ENCODE assay signal across 23 cellular contexts in the genomic region with DNA sequence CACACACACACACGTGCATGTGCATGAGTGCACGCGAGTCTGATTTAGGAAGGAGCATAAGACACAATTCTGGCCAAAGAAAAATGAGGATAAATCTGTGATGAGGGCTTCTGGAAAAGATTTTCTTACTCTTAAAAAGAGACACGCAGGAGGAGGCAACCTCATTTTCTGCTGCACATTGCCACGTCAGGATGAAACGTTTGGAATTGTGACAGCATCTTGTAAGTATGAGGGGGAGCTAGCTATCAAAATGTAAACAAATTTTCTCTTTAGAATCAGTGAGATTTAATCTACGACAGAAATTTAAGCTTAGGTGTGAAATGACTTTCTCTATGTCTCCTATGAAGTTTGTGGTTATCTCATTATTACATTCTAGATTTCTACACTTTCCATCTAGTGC. TPM values are rescaled to one million over a fixed set of nuclear protein-coding genes. Genes with fewer than 3 reads are reported as not detected.
DNase-seq lines count a peak whose midpoint lies in the region; ATAC-seq, FAIRE-seq and TF ChIP-seq lines count a peak whose summit lies in the region.
"Had no signal": no experiment of that assay in that cellular context is flagged by ENCODE, and none has a peak within 500 bp of the region (broad histone marks: within the 10 kb centered on the region; RNA-seq: fewer than 3 reads in every experiment).

No MANE protein-coding gene starts in this region.

- peaks cover 2% of the 10 kb centered on the region; the same call in 1 of the 2 replicates for H3K9me1 ChIP-seq in IMR-90 (ENCODE audit: insufficient read depth, low read length)

- no peak overlapping the region for H2BK15ac ChIP-seq in IMR-90 (ENCODE audit: low read depth, low read length)
- no peak overlapping the region for H2BK15ac ChIP-seq in H1 (ENCODE audit: low read length)
- no peak overlapping the region for H2BK15ac ChIP-seq in mesenchymal stem cell (ENCODE audit: low read depth, poor library complexity, severe bottlenecking)

- H3K9ac ChIP-seq in IMR-90 (ENCODE audit: low read depth, low read length) (no peak overlapping the region), H1 (replicated peaks in 1 of 4; ENCODE audit: extremely low read depth in 1 of 4, low read depth in 3 of 4, low read length in 3 of 4) (no peak overlapping the region), mesenchymal stem cell (ENCODE audit: low read length) (no peak overlapping the region)
- H3K9ac ChIP-seq: KMS-11, SK-N-SH had no signal

- peak overlapping the region; percentile 62; the same call in 1 of the 2 replicates for H3K18ac ChIP-seq in IMR-90 (ENCODE audit: low read depth, low read length)
- no peak overlapping the region for H3K18ac ChIP-seq in H1 (ENCODE audit: extremely low read depth, low read length)
- no peak overlapping the region for H3K18ac ChIP-seq in mesenchymal stem cell (ENCODE audit: low read depth in 1 of 2, low read length in 2 of 2)

- H3K27ac ChIP-seq in IMR-90 (ENCODE audit: insufficient read depth, low read length) (no peak overlapping the region), H1 (ENCODE audit: low read depth, low read length) (no peak overlapping the region), mesenchymal stem cell (ENCODE audit: low read length, poor library complexity, severe bottlenecking) (no peak overlapping the region), testis (no peak overlapping the region)
- H3K27ac ChIP-seq: KMS-11 had no signal

- intact Hi-C loops in IMR-90 (cut with micrococcal nuclease) = no loop called here
- intact Hi-C loops in testis (cut with DNase I; ENCODE audit: low total_unique reads) = no loop called here

- POLR2A ChIA-PET in IMR-90 (lab: Charles Lee; ENCODE audit: unreplicated experiment) = no interaction called here
- POLR2A ChIA-PET in H1 (lab: Charles Lee; ENCODE audit: partially characterized antibody) = interaction anchor here (0.5 kb wide), 1 partner anchor 111 kb away, joined by 3 read pairs; no protein-coding TSS in a partner anchor

- H2AK9ac ChIP-seq in IMR-90 (replicated peaks; ENCODE audit: low read depth, low read length, poor library complexity) = no peak overlapping the region

- no peaks in the 10 kb centered on the region for H3K23me2 ChIP-seq in H1 (ENCODE audit: low read depth, low read length)

- no TSS peak for BruUV-seq in IMR-90 (replicated peaks; lab: Mats Ljungman, UMichigan)

- peak overlapping the region; percentile 59 for H2AFZ ChIP-seq in IMR-90 (replicated peaks; ENCODE audit: low read length, poor library complexity)
- H2AFZ ChIP-seq in H1 (ENCODE audit: low read length) = 0 out of 2 replicates have a peak overlapping the region, but pooled peaks have one; percentile 45
- no peak overlapping the region for H2AFZ ChIP-seq in mesenchymal stem cell (ENCODE audit: low read depth, low read length)

- H3K4me2 ChIP-seq in IMR-90 (ENCODE audit: low read depth, low read length) = peak overlapping the region; percentile 25; the same call in 1 of the 2 replicates
- H3K4me2 ChIP-seq in H1 (ENCODE audit: insufficient read depth in 1 of 2, low read depth in 2 of 2, low read length in 2 of 2) = no peak overlapping the region
- H3K4me2 ChIP-seq in mesenchymal stem cell (ENCODE audit: low read length, poor library complexity, severe bottlenecking) = no peak overlapping the region
- H3K4me2 ChIP-seq: KMS-11, SK-N-SH had no signal

- DNase-seq in AG10803 (ENCODE audit: low read depth) (peak; percentile 9), IMR-90 (peak; percentile 40), H1 (ENCODE audit: low read depth in 1 of 2, low spot score in 2 of 2) (no peak), mesenchymal stem cell (peak; percentile 3), NCI-H2029 (lab: John Stamatoyannopoulos, UW) (no peak), Ammon's horn (ENCODE audit: low spot score) (no peak), amniotic stem cell (lab: John Stamatoyannopoulos, UW) (no peak), testis (no peak)
- DNase-seq: Caco-2; CD4-positive, alpha-beta T cell; NCI-H1092 treated with DMSO at 0.1 percent for 48 hours; NCI-H146; NCI-H2081 treated with DMSO at 0.1 percent for 48 hours; NCI-H446 treated with DMSO at 0.1 percent for 48 hours; NCI-H69; RPMI8226; SHP77 treated with DMSO at 0.1 percent for 48 hours; SK-N-SH had no signal

- ATAC-seq in IMR-90 (ENCODE audit: low read depth) = peak; percentile 40; the same call in 1 of the 2 replicates
- ATAC-seq: GM12878, HCT116 had no signal

- in situ Hi-C loops in IMR-90 (cut with MboI; ENCODE audit: low sequenced_read_pairs) = no loop called here

- H3K9me3 ChIP-seq in IMR-90 (ENCODE audit: control insufficient read depth, insufficient read depth, low read length) (no peaks in the 10 kb centered on the region), H1 (ENCODE audit: insufficient read depth in 2 of 2, low read depth in 1 of 2, low read length in 1 of 2) (peaks cover 0 to 9% of the 10 kb centered on the region in 2 experiments; a peak in 3 of 4 replicates), mesenchymal stem cell (ENCODE audit: control insufficient read depth, low read length) (no peaks in the 10 kb centered on the region), testis (no peaks in the 10 kb centered on the region)
- H3K9me3 ChIP-seq: Caco-2, SK-N-SH had no signal

- H2BK12ac ChIP-seq in H1 (ENCODE audit: low read depth, low read length) = no peak overlapping the region
- no peak overlapping the region for H2BK12ac ChIP-seq in mesenchymal stem cell (ENCODE audit: low read length in 2 of 2)

- TF ChIP-seq POLR2A in IMR-90 (IDR thresholded peaks at IDR 0.05; ENCODE audit: low read depth, low read length) (no peak), H1 (IDR thresholded peaks at IDR 0.05; ENCODE audit: control extremely low read depth in 1 of 2, low read depth in 2 of 2, low read length in 2 of 2) (no peak), testis (IDR thresholded peaks at IDR 0.05) (no peak)

- H3K4me3 ChIP-seq in AG10803 (ENCODE audit: low read length) = no peak overlapping the region
- no peak overlapping the region for H3K4me3 ChIP-seq in IMR-90 (ENCODE audit: insufficient read depth, low read depth, low read length)
- no peak overlapping the region for H3K4me3 ChIP-seq in H1 (ENCODE audit: extremely low read depth in 1 of 4, insufficient read depth in 2 of 4, low read depth in 3 of 4, low read length in 4 of 4)
- no peak overlapping the region for H3K4me3 ChIP-seq in mesenchymal stem cell (ENCODE audit: insufficient read depth in 1 of 2, low read depth in 1 of 2, low read length in 2 of 2)
- H3K4me3 ChIP-seq in testis = no peak overlapping the region
- H3K4me3 ChIP-seq: GM12878 had no signal

- H3K79me1 ChIP-seq in IMR-90 (ENCODE audit: low read depth in 1 of 2, low read length in 2 of 2) (no peaks in the 10 kb centered on the region), H1 (ENCODE audit: low read depth, low read length) (no peaks in the 10 kb centered on the region), mesenchymal stem cell (replicated peaks; ENCODE audit: low read length, poor library complexity, severe bottlenecking) (no peaks in the 10 kb centered on the region)

- dilution Hi-C loops in IMR-90 (cut with HindIII; ENCODE audit: low sequenced_read_pairs, unreplicated experiment) = no loop called here

- peak overlapping the region in 1 of 2 experiments; percentile 20; a peak in 1 of 4 replicates for H4K8ac ChIP-seq in IMR-90 (ENCODE audit: low read depth in 2 of 2, low read length in 2 of 2)
- H4K8ac ChIP-seq in H1 (ENCODE audit: extremely low read depth, insufficient read depth, low read length) = no peak overlapping the region
- H4K8ac ChIP-seq in mesenchymal stem cell (ENCODE audit: low read length) = no peak overlapping the region

- WGBS in IMR-90 (ENCODE audit: extremely low coverage in 2 of 2, insufficient read length in 1 of 2), 2 experiments = no CpG with 5 or more reads among the region's 7 CpGs
- 80% methylated on average over 7 of the region's 7 CpGs; no CpG with 5 or more reads in 1 of the 2 experiments for WGBS in H1 (ENCODE audit: extremely low coverage in 1 of 2, insufficient coverage in 1 of 2, insufficient read length in 1 of 2, insufficient replicate concordance in 2 of 2, low coverage in 1 of 2, low lambda C conversion rate in 2 of 2, missing lambda C conversion rate in 1 of 2), 2 experiments
- 72% methylated on average over 5 of the region's 7 CpGs for WGBS in mesenchymal stem cell
- 62 to 63% methylated on average over 7 of the region's 7 CpGs for WGBS in testis, 2 donors

- TF ChIP-seq RAD21 in IMR-90 (IDR thresholded peaks at IDR 0.05; ENCODE audit: low read length) (no peak), H1 (IDR thresholded peaks at IDR 0.05 in 1 of 2, conservative IDR thresholded peaks at IDR 0.05 in 1 of 2; ENCODE audit: low read depth in 2 of 2, low read length in 2 of 2) (no peak)

- H4K91ac ChIP-seq in IMR-90 (ENCODE audit: insufficient read depth, low read depth, low read length) = no peak overlapping the region
- H4K91ac ChIP-seq in H1 (replicated peaks; ENCODE audit: insufficient read length, low read length) = no peak overlapping the region
- H4K91ac ChIP-seq in mesenchymal stem cell (ENCODE audit: low read length) = no peak overlapping the region

- no peak for TF ChIP-seq EP300 in H1 (IDR thresholded peaks at IDR 0.05; ENCODE audit: borderline replicate concordance in 1 of 2, low read depth in 2 of 2, low read length in 2 of 2)

- H3K36me3 ChIP-seq in IMR-90 (ENCODE audit: control insufficient read depth, insufficient read depth, low read length) = no peaks in the 10 kb centered on the region
- no peaks in the 10 kb centered on the region for H3K36me3 ChIP-seq in H1 (ENCODE audit: control insufficient read depth in 2 of 4, insufficient read depth in 4 of 4, low read length in 3 of 4)
- no peaks in the 10 kb centered on the region for H3K36me3 ChIP-seq in mesenchymal stem cell (ENCODE audit: control insufficient read depth in 1 of 2, insufficient read depth in 2 of 2, low read depth in 1 of 2, low read length in 2 of 2)
- H3K36me3 ChIP-seq in testis (ENCODE audit: low read depth, missing control alignments) = no peaks in the 10 kb centered on the region

- H2BK5ac ChIP-seq in IMR-90 (ENCODE audit: low read depth, low read length, poor library complexity, severe bottlenecking) (no peak overlapping the region), H1 (ENCODE audit: low read depth, low read length) (no peak overlapping the region), mesenchymal stem cell (ENCODE audit: low read depth, low read length, poor library complexity, severe bottlenecking) (no peak overlapping the region)

- TF ChIP-seq CTCF in AG10803 (conservative IDR thresholded peaks at IDR 0.05; ENCODE audit: low read length) (no peak), IMR-90 (conservative IDR thresholded peaks at IDR 0.05; ENCODE audit: low read depth, low read length) (no peak), H1 (IDR thresholded peaks at IDR 0.05; ENCODE audit: control extremely low read depth in 1 of 3, insufficient read depth in 1 of 3, low read depth in 1 of 3, low read length in 3 of 3) (no peak), testis (IDR thresholded peaks at IDR 0.05) (no peak)

- H3K4me1 ChIP-seq in IMR-90 (ENCODE audit: control insufficient read depth, insufficient read depth, low read length) (no peaks in the 10 kb centered on the region; the same call in 1 of the 2 replicates), H1 (replicated peaks in 1 of 4; ENCODE audit: control insufficient read depth in 3 of 4, insufficient read depth in 4 of 4, low read length in 3 of 4) (no peaks in the 10 kb centered on the region), mesenchymal stem cell (ENCODE audit: control insufficient read depth, insufficient read depth, low read depth, low read length) (no peaks in the 10 kb centered on the region), testis (no peaks in the 10 kb centered on the region)
- H3K4me1 ChIP-seq: Caco-2 had no signal

- H3K56ac ChIP-seq in IMR-90 (ENCODE audit: extremely low read depth, insufficient read depth, low read length) = no peak overlapping the region
- no peak overlapping the region for H3K56ac ChIP-seq in H1 (replicated peaks; ENCODE audit: insufficient read length, low read depth, low read length)

- H2AK5ac ChIP-seq in IMR-90 (ENCODE audit: low read depth, low read length) = no peak overlapping the region
- no peak overlapping the region for H2AK5ac ChIP-seq in H1 (ENCODE audit: low read depth, low read length)
- no peak overlapping the region for H2AK5ac ChIP-seq in mesenchymal stem cell (ENCODE audit: low read length, severe bottlenecking)

- peak overlapping the region; percentile 76; the same call in 1 of the 2 replicates for H3K14ac ChIP-seq in IMR-90 (replicated peaks; ENCODE audit: low read depth, low read length)
- no peak overlapping the region for H3K14ac ChIP-seq in H1 (ENCODE audit: insufficient read length)
- no peak overlapping the region for H3K14ac ChIP-seq in mesenchymal stem cell (ENCODE audit: low read length in 2 of 2)

- no peak overlapping the region; the same call in 1 of the 2 replicates for H3K4ac ChIP-seq in IMR-90 (ENCODE audit: low read depth, low read length)
- H3K4ac ChIP-seq in H1 (replicated peaks; ENCODE audit: insufficient read length, low read depth, low read length) = no peak overlapping the region
- no peak overlapping the region for H3K4ac ChIP-seq in mesenchymal stem cell (ENCODE audit: low read depth in 1 of 2, low read length in 2 of 2)

- no peak for FAIRE-seq in H1 (lab: Jason Lieb, UNC)
- FAIRE-seq: GM12878 had no signal

- H3K27me3 ChIP-seq in IMR-90 (ENCODE audit: control insufficient read depth, insufficient read depth, low read length) (no peaks in the 10 kb centered on the region; the same call in 1 of the 2 replicates), H1 (replicated peaks in 1 of 4; ENCODE audit: control insufficient read depth in 3 of 4, extremely low read depth in 1 of 4, insufficient read depth in 3 of 4, low read length in 3 of 4) (no peaks in the 10 kb centered on the region), mesenchymal stem cell (ENCODE audit: control insufficient read depth in 1 of 2, insufficient read depth in 1 of 2, low read length in 2 of 2) (no peaks in the 10 kb centered on the region), testis (no peaks in the 10 kb centered on the region)

- no peaks in the 10 kb centered on the region for H4K20me1 ChIP-seq in IMR-90 (ENCODE audit: insufficient read depth, low read length)
- H4K20me1 ChIP-seq in H1 (replicated peaks in 1 of 2; ENCODE audit: control insufficient read depth in 1 of 2, insufficient read depth in 2 of 2, low read length in 2 of 2) = no peaks in the 10 kb centered on the region

- H2BK120ac ChIP-seq in IMR-90 (ENCODE audit: low read depth, low read length) = peak overlapping the region; percentile 52; the same call in 1 of the 2 replicates
- no peak overlapping the region for H2BK120ac ChIP-seq in H1 (replicated peaks; ENCODE audit: low read depth, low read length)
- H2BK120ac ChIP-seq in mesenchymal stem cell (ENCODE audit: low read depth, low read length) = no peak overlapping the region

- no peak overlapping the region for H3K23ac ChIP-seq in IMR-90 (ENCODE audit: low read depth, low read length)
- H3K23ac ChIP-seq in H1 (ENCODE audit: insufficient read length) = no peak overlapping the region
- H3K23ac ChIP-seq in mesenchymal stem cell (ENCODE audit: low read length in 2 of 2) = no peak overlapping the region

- H4K5ac ChIP-seq in IMR-90 (ENCODE audit: low read depth, low read length) (no peak overlapping the region), H1 (ENCODE audit: insufficient read length, low read depth, low read length) (no peak overlapping the region)

- H3K79me2 ChIP-seq in H1 (ENCODE audit: control insufficient read depth in 1 of 2, insufficient read depth in 2 of 2, low read length in 2 of 2) = no peaks in the 10 kb centered on the region

- CTCF ChIA-PET in IMR-90 (lab: Yijun Ruan, JAX) = interaction anchor here (0.6 kb wide), 1 partner anchor 436 kb away, joined by 3 read pairs; no protein-coding TSS in a partner anchor
- CTCF ChIA-PET in H1 (lab: Charles Lee; ENCODE audit: partially characterized antibody) = no interaction called here

- H2BK20ac ChIP-seq in IMR-90 (ENCODE audit: low read depth, low read length) (peak overlapping the region; percentile 55; the same call in 1 of the 2 replicates), H1 (ENCODE audit: low read length) (no peak overlapping the region)

RNA-seq across cellular contexts. Expression of gene NUBPL, which starts 31.1 kb away (rescaled TPM):
- total RNA-seq in IMR-90 (2012; rRNA removed) (11.5 and 15.6 TPM in 2 replicates), testis (10 to 100 TPM; 19.8 to 25.0 TPM)
- polyA plus RNA-seq in IMR-90 (2012; rRNA removed) (4.7 and 5.4 TPM in 2 replicates), H1 (2011; rRNA removed) (1.3 and 1.6 TPM in 2 replicates), testis (ENCODE audit: insufficient read depth, low read depth, low replicate concordance) (7.8 TPM)
- 1.3 and 1.7 TPM in 2 replicates for polyA plus RNA-seq in IMR-90 (2012; cell fraction: cytosol; rRNA removed)
- polyA plus RNA-seq in IMR-90 (2012; cell fraction: nucleus; rRNA removed; ENCODE audit: low replicate concordance) = 0.36 and 3.1 TPM in 2 replicates
- 6.8 and 9.2 TPM in 2 replicates for total RNA-seq in H1 (2021; fragmentation: NEBNext Ultra II Directional; extraction: Animal tissue kit (Norgen Biotek cat#: 25700))
- polyA plus RNA-seq in H1 (2011; cell fraction: cytosol; rRNA removed) = 2.4 TPM
- polyA plus RNA-seq in H1 (2011; cell fraction: nucleus; rRNA removed) = 0.80 TPM
- polyA plus RNA-seq in H1 (2012, experiment 1 of 2) = 2.3 to 3.8 TPM (median 3.3 TPM) in 4 replicates
- polyA plus RNA-seq in H1 (2012, experiment 2 of 2) = 0.50 TPM
- polyA plus RNA-seq in H1 (2013, experiment 1 of 2) = 5.8 TPM
- polyA plus RNA-seq in H1 (2013, experiment 2 of 2) = 5.3 TPM
- 4.3 and 5.4 TPM in 2 replicates for polyA minus RNA-seq in H1 (2011; rRNA and poly(A)+ RNA removed)
- polyA minus RNA-seq in H1 (2011; cell fraction: cytosol; rRNA and poly(A)+ RNA removed) = 2.1 TPM
- 4.3 TPM for polyA minus RNA-seq in H1 (2011; cell fraction: nucleus; rRNA and poly(A)+ RNA removed)
- polyA plus RNA-seq in mesenchymal stem cell (2013, experiment 1 of 2) = 8.6 TPM
- 8.8 TPM for polyA plus RNA-seq in mesenchymal stem cell (2013, experiment 2 of 2)

RNA-seq across cellular contexts. Expression of gene GPR33, which starts 42.3 kb away (rescaled TPM):
- total RNA-seq in IMR-90 (2012; rRNA removed) = not detected in 2 replicates
- polyA plus RNA-seq in IMR-90 (2012; rRNA removed) = not detected in 2 replicates
- not detected in 2 replicates for polyA plus RNA-seq in IMR-90 (2012; cell fraction: cytosol; rRNA removed)
- not detected in 2 replicates for polyA plus RNA-seq in IMR-90 (2012; cell fraction: nucleus; rRNA removed; ENCODE audit: low replicate concordance)
- total RNA-seq in H1 (2021; fragmentation: NEBNext Ultra II Directional; extraction: Animal tissue kit (Norgen Biotek cat#: 25700)) = not detected in 2 replicates
- not detected in 2 replicates for polyA plus RNA-seq in H1 (2011; rRNA removed)
- not detected for polyA plus RNA-seq in H1 (2011; cell fraction: cytosol; rRNA removed)
- polyA plus RNA-seq in H1 (2011; cell fraction: nucleus; rRNA removed) = not detected
- not detected in 4 replicates for polyA plus RNA-seq in H1 (2012, experiment 1 of 2)
- not detected for polyA plus RNA-seq in H1 (2012, experiment 2 of 2)
- polyA plus RNA-seq in H1 (2013, experiment 1 of 2) = not detected
- polyA plus RNA-seq in H1 (2013, experiment 2 of 2) = not detected
- not detected in 2 replicates for polyA minus RNA-seq in H1 (2011; rRNA and poly(A)+ RNA removed)
- polyA minus RNA-seq in H1 (2011; cell fraction: cytosol; rRNA and poly(A)+ RNA removed) = not detected
- polyA minus RNA-seq in H1 (2011; cell fraction: nucleus; rRNA and poly(A)+ RNA removed) = not detected
- not detected for polyA plus RNA-seq in mesenchymal stem cell (2013, experiment 1 of 2)
- not detected for polyA plus RNA-seq in mesenchymal stem cell (2013, experiment 2 of 2)
- total RNA-seq in testis = under 1 TPM in 1 of 2 donors, not detected in 1; 0.24 TPM
- not detected for polyA plus RNA-seq in testis (ENCODE audit: insufficient read depth, low read depth, low replicate concordance)
- total RNA-seq: Caco-2; CD4-positive, alpha-beta T cell; Daoy; GM12878 had no signal
- polyA plus RNA-seq: BJ, GM12878, SK-N-SH had no signal

Comparison
In these comparisons a context has a peak if more than half of its experiments do, and no peak if none do; other contexts are left out.
1. DNase-seq: peak in AG10803 (single experiment), IMR-90 (single experiment) and mesenchymal stem cell (single experiment); none in H1 (0 of 2), NCI-H2029 (single experiment), Ammon's horn (single experiment), amniotic stem cell (single experiment) and testis (single experiment).